Comparison of ENCODE assay signal across 12 cellular contexts in genomic region chr5:6480133-6481051, GRCh38. TPM values are rescaled to one million over a fixed set of nuclear protein-coding genes. Genes with fewer than 3 reads are reported as not detected.
DNase-seq lines count a peak whose midpoint lies in the region; ATAC-seq and TF ChIP-seq lines count a peak whose summit lies in the region.
"Had no signal": no experiment of that assay in that cellular context is flagged by ENCODE, and none has a peak within 500 bp of the region (broad histone marks: within the 10 kb centered on the region; RNA-seq: fewer than 3 reads in every experiment).

No MANE protein-coding gene starts in this region.

- no peaks in the 10 kb centered on the region for H4K20me1 ChIP-seq in neural progenitor cell (ENCODE audit: low read depth)

- H3K27ac ChIP-seq in neural progenitor cell, result no peak overlapping the region
- H3K27ac ChIP-seq in CD8-positive, alpha-beta memory T cell (ENCODE audit: low read depth, low read length), result no peak overlapping the region
- H3K27ac ChIP-seq: neutrophil, WERI-Rb-1 had no signal

- H3K27me3 Mint-ChIP-seq in neural progenitor cell (ENCODE audit: insufficient read depth, low read depth), result no peaks in the 10 kb centered on the region
- H3K27me3 Mint-ChIP-seq in CD8-positive, alpha-beta memory T cell, result peaks cover 0 to 24% of the 10 kb centered on the region in 2 donors

- DNase-seq in NCI-H82 (lab: John Stamatoyannopoulos, UW) (peak; percentile 3), NCI-H82 treated with DMSO at 0.1 percent for 48 hours (lab: John Stamatoyannopoulos, UW; ENCODE audit: unreplicated experiment) (no peak), neural progenitor cell (ENCODE audit: low spot score) (peak; percentile 15), left cardiac atrium (no peak), H4 (ENCODE audit: low spot score) (no peak)
- DNase-seq in CD8-positive, alpha-beta memory T cell, result no peak
- DNase-seq: IMR-90, WERI-Rb-1 had no signal

- H3K4me1 Mint-ChIP-seq in neural progenitor cell, result peaks cover 3% of the 10 kb centered on the region
- no peaks in the 10 kb centered on the region for H3K4me1 Mint-ChIP-seq in CD8-positive, alpha-beta memory T cell

- no peaks in the 10 kb centered on the region for H3K4me1 ChIP-seq in neural progenitor cell
- H3K4me1 ChIP-seq in CD8-positive, alpha-beta memory T cell (ENCODE audit: insufficient read depth, low read length), result no peaks in the 10 kb centered on the region

- POLR2A ChIA-PET in CD8-positive, alpha-beta memory T cell (lab: Charles Lee), result no interaction called here

- ATAC-seq in HG02571 (IDR thresholded peaks at IDR 0.05; ENCODE audit: unreplicated experiment) (peak; percentile 44), HG03571 (IDR thresholded peaks at IDR 0.05; ENCODE audit: unreplicated experiment) (peak; percentile 63), left cardiac atrium (no peak)

- no peaks in the 10 kb centered on the region for H3K36me3 Mint-ChIP-seq in neural progenitor cell
- H3K36me3 Mint-ChIP-seq in CD8-positive, alpha-beta memory T cell, result no peaks in the 10 kb centered on the region
- H3K36me3 Mint-ChIP-seq: activated naive CD4-positive, alpha-beta T cell treated with anti-CD3 and anti-CD28 coated beads, Interleukin-2, amount 50 U/mL, for 24 hours had no signal

- no peak overlapping the region for H3K4me3 ChIP-seq in neural progenitor cell
- no peak overlapping the region for H3K4me3 ChIP-seq in CD8-positive, alpha-beta memory T cell (ENCODE audit: low read length)

- no peak overlapping the region for H3K4me2 ChIP-seq in neural progenitor cell

- CTCF ChIA-PET in CD8-positive, alpha-beta memory T cell (lab: Charles Lee), result interaction anchor here (1.1 kb wide), 1 partner anchor 8 kb away, joined by 3 read pairs; no protein-coding TSS in a partner anchor

- H3K36me3 ChIP-seq in neural progenitor cell, result no peaks in the 10 kb centered on the region
- no peaks in the 10 kb centered on the region for H3K36me3 ChIP-seq in CD8-positive, alpha-beta memory T cell (ENCODE audit: insufficient read depth, low read length)
- H3K36me3 ChIP-seq: neutrophil, WERI-Rb-1 had no signal

- no peak overlapping the region for H2AFZ ChIP-seq in neural progenitor cell (replicated peaks)

- H3K79me2 ChIP-seq in neural progenitor cell (ENCODE audit: low read depth), result no peaks in the 10 kb centered on the region

- no peak overlapping the region for H3K9ac ChIP-seq in neural progenitor cell

- no peak overlapping the region for H3K4me3 Mint-ChIP-seq in neural progenitor cell
- no peak overlapping the region for H3K4me3 Mint-ChIP-seq in CD8-positive, alpha-beta memory T cell
- H3K4me3 Mint-ChIP-seq: activated naive CD4-positive, alpha-beta T cell treated with anti-CD3 and anti-CD28 coated beads, Interleukin-2, amount 50 U/mL, for 24 hours had no signal

- H3K9me3 ChIP-seq in neural progenitor cell (ENCODE audit: low read depth), result no peaks in the 10 kb centered on the region
- H3K9me3 ChIP-seq in CD8-positive, alpha-beta memory T cell (ENCODE audit: low read length), result no peaks in the 10 kb centered on the region
- H3K9me3 ChIP-seq: neutrophil had no signal

- H3F3A ChIP-seq in neural progenitor cell (ENCODE audit: low read depth), result no peaks in the 10 kb centered on the region

- intact Hi-C loops in left cardiac atrium (cut with DNase I), result no loop called here

- peak; percentile 29 for TF ChIP-seq CTCF in neural progenitor cell (IDR thresholded peaks at IDR 0.05)

- H3K27me3 ChIP-seq in neural progenitor cell, result no peaks in the 10 kb centered on the region
- no peaks in the 10 kb centered on the region for H3K27me3 ChIP-seq in CD8-positive, alpha-beta memory T cell (ENCODE audit: insufficient read depth, low read length, poor library complexity, severe bottlenecking)
- H3K27me3 ChIP-seq: neutrophil had no signal

- H3K27ac Mint-ChIP-seq in neural progenitor cell, result no peak overlapping the region
- no peak overlapping the region for H3K27ac Mint-ChIP-seq in CD8-positive, alpha-beta memory T cell
- H3K27ac Mint-ChIP-seq: activated naive CD4-positive, alpha-beta T cell treated with anti-CD3 and anti-CD28 coated beads, Interleukin-2, amount 50 U/mL, for 24 hours had no signal

- H3K9me3 Mint-ChIP-seq in neural progenitor cell, result no peaks in the 10 kb centered on the region
- no peaks in the 10 kb centered on the region for H3K9me3 Mint-ChIP-seq in CD8-positive, alpha-beta memory T cell
- H3K9me3 Mint-ChIP-seq: activated naive CD4-positive, alpha-beta T cell treated with anti-CD3 and anti-CD28 coated beads, Interleukin-2, amount 50 U/mL, for 24 hours had no signal

RNA-seq across cellular contexts. Expression of gene UBE2QL1, which starts 31.7 kb away (rescaled TPM):
- total RNA-seq in neural progenitor cell (ENCODE audit: low replicate concordance) (0.30 and 0.62 TPM in 2 replicates), left cardiac atrium (1 to 10 TPM; 5.6 to 7.8 TPM)
- 0.54 and 0.64 TPM in 2 replicates for total RNA-seq in H4 (2014; rRNA removed; shearing (Covaris generic))
- total RNA-seq in CD8-positive, alpha-beta memory T cell, result not detected
- not detected for polyA plus RNA-seq in CD8-positive, alpha-beta memory T cell
- total RNA-seq: IMR-90 had no signal
- polyA plus RNA-seq: IMR-90 had no signal

Comparison
In these comparisons a context has a peak if more than half of its experiments do, and no peak if none do; other contexts are left out.
1. DNase-seq: peak in NCI-H82 (single experiment) and neural progenitor cell (single experiment); none in NCI-H82 treated with DMSO at 0.1 percent for 48 hours (single experiment), left cardiac atrium (single experiment), H4 (single experiment) and CD8-positive, alpha-beta memory T cell (0 of 5).
2. ATAC-seq: peak in HG02571 (single experiment) and HG03571 (single experiment); none in left cardiac atrium (0 of 2).